Comparison of ENCODE assay signal across 8 cellular contexts in the genomic region with DNA sequence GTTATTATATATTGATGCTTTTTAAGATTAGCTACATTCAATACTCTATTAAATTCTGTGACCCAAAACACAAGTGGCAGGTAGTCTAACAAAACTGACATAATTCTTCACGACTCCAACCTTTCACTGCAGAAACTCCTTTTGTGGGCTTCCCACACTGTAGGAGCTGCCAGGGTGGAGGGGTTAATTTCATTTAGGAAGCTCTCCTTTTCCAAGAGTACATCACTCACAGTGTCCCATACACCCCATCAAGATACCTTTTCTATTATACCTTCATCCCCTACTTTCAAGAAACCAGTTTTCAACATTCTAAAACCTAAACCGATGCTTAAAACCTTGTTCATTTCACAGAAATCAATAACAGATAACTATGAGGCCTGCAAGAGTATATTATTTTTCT. TPM values are rescaled to one million over a fixed set of nuclear protein-coding genes. Genes with fewer than 3 reads are reported as not detected.
DNase-seq lines count a peak whose midpoint lies in the region; ATAC-seq and TF ChIP-seq lines count a peak whose summit lies in the region.

No MANE protein-coding gene starts in this region.

- CTCF ChIA-PET in HEK293 (lab: Yijun Ruan, JAX): no interaction called here

- intact Hi-C loops in lower leg skin (cut with DNase I; ENCODE audit: low total_unique reads) (no loop called here), aorta (cut with DNase I) (loop anchor here in 1 of 2 donors (5.0 kb wide), 1 partner anchor 41 kb away; no protein-coding TSS in a partner anchor)

- in situ Hi-C loops in astrocyte of the spinal cord (cut with HindIII; ENCODE audit: low sequenced_read_pairs): no loop called here

- H3K4me3 ChIP-seq in BE2C (ENCODE audit: low read depth, low read length) (peak overlapping the region; percentile 71), HEK293 (ENCODE audit: low read depth, low read length) (peak overlapping the region; percentile 97), astrocyte of the spinal cord (ENCODE audit: low read depth, low read length) (peak overlapping the region; percentile 57), lower leg skin (ENCODE audit: low read depth, poor library complexity, severe bottlenecking) (peak overlapping the region; percentile 93), aorta (ENCODE audit: low read length in 2 of 2) (peak overlapping the region; percentile 68)

- WGBS in lower leg skin, 2 donors: 4 to 6% methylated on average over 2 of the region's 2 CpGs
- WGBS in aorta, 2 donors: 2 to 3% methylated on average over 2 of the region's 2 CpGs

- TF ChIP-seq CTCF in BE2C (IDR thresholded peaks at IDR 0.05; ENCODE audit: low read depth, low read length) (no peak), HEK293 (tag by site-specific recombination; IDR thresholded peaks at IDR 0.05) (no peak), astrocyte of the spinal cord (IDR thresholded peaks at IDR 0.05; ENCODE audit: low read depth, low read length) (no peak), lower leg skin (IDR thresholded peaks at IDR 0.05) (no peak)

- H3K36me3 ChIP-seq in BE2C: peaks cover 13% of the 10 kb centered on the region
- H3K36me3 ChIP-seq in HEK293 (ENCODE audit: control insufficient read depth in 2 of 2, insufficient read depth in 1 of 2, low read length in 2 of 2): peaks cover 5 to 19% of the 10 kb centered on the region in 2 experiments; a peak in 2 of 3 replicates
- no peaks in the 10 kb centered on the region for H3K36me3 ChIP-seq in aorta (ENCODE audit: control insufficient read depth in 1 of 2, insufficient read depth in 2 of 2, low read length in 1 of 2)

- no peak for DNase-seq in BE2C
- DNase-seq in astrocyte of the spinal cord (ENCODE audit: low read depth, low spot score): no peak
- DNase-seq in lower leg skin (ENCODE audit: low spot score in 2 of 2): no peak
- no peak for DNase-seq in aorta
- no peak for DNase-seq in Ammon's horn (ENCODE audit: low spot score)
- no peak for DNase-seq in SIG-M5 (lab: John Stamatoyannopoulos, UW)

- H3K27me3 ChIP-seq in BE2C (no peaks in the 10 kb centered on the region), aorta (ENCODE audit: control insufficient read depth in 1 of 2, insufficient read depth in 2 of 2, low read length in 1 of 2) (no peaks in the 10 kb centered on the region)

- no peak for TF ChIP-seq POLR2A in lower leg skin (IDR thresholded peaks at IDR 0.05)

- POLR2A ChIA-PET in HEK293 (lab: Yijun Ruan, JAX): no interaction called here

- H3K9me3 ChIP-seq in BE2C: peaks cover 3% of the 10 kb centered on the region; the same call in 1 of the 2 replicates
- H3K9me3 ChIP-seq in HEK293 (ENCODE audit: control insufficient read depth, insufficient read depth, low read depth, low read length): no peaks in the 10 kb centered on the region
- no peaks in the 10 kb centered on the region for H3K9me3 ChIP-seq in aorta (ENCODE audit: control insufficient read depth, low read length)

- H3K4me1 ChIP-seq in BE2C: no peaks in the 10 kb centered on the region; the same call in 1 of the 2 replicates
- H3K4me1 ChIP-seq in HEK293 (ENCODE audit: control insufficient read depth, insufficient read depth, low read length): peaks cover 6% of the 10 kb centered on the region; the same call in 1 of the 2 replicates
- peaks cover 0 to 3% of the 10 kb centered on the region in 2 donors for H3K4me1 ChIP-seq in aorta (ENCODE audit: control insufficient read depth in 1 of 2, insufficient read depth in 2 of 2, low read length in 2 of 2)

- ATAC-seq in aorta (ENCODE audit: low FRiP score) (no peak), HG02610 (IDR thresholded peaks at IDR 0.05; ENCODE audit: unreplicated experiment) (no peak)

- H3K27ac ChIP-seq in HEK293 (ENCODE audit: extremely low read depth, low read depth, low read length) (peak overlapping the region; percentile 87; the same call in 1 of the 2 replicates), aorta (ENCODE audit: low read depth in 1 of 2, low read length in 2 of 2) (peak overlapping the region in 1 of 2 donors; percentile 16)

TF ChIP-seq in HEK293, 187 proteins besides CTCF, POLR2A, EP300 and RAD21:
- TF ChIP-seq ZNF670 (tag by site-specific recombination; IDR thresholded peaks at IDR 0.05; ENCODE audit: low read depth) (no peak), ZNF48 (tag by site-specific recombination; IDR thresholded peaks at IDR 0.05) (no peak), ZNF621 (tag by site-specific recombination; IDR thresholded peaks at IDR 0.05) (no peak), ZBTB26 (tag by site-specific recombination; optimal IDR thresholded peaks at IDR 0.05) (no peak), ZNF37A (tag by site-specific recombination; IDR thresholded peaks at IDR 0.05) (no peak), ZNF140 (tag by site-specific recombination; IDR thresholded peaks at IDR 0.05) (no peak), ZNF341 (tag by site-specific recombination; IDR thresholded peaks at IDR 0.05; ENCODE audit: low read depth) (no peak), ZNF768 (tag by site-specific recombination; IDR thresholded peaks at IDR 0.05) (no peak), ZNF660 (tag by site-specific recombination; IDR thresholded peaks at IDR 0.05) (no peak), ZNF18 (tag by site-specific recombination; IDR thresholded peaks at IDR 0.05) (no peak), IKZF3 (tag by site-specific recombination; IDR thresholded peaks at IDR 0.05) (no peak), ZNF426 (tag by site-specific recombination; IDR thresholded peaks at IDR 0.05) (no peak), ZNF549 (tag by site-specific recombination; IDR thresholded peaks at IDR 0.05) (no peak), ZNF239 (tag by site-specific recombination; IDR thresholded peaks at IDR 0.05) (no peak), ZNF76 (tag by site-specific recombination; IDR thresholded peaks at IDR 0.05; ENCODE audit: borderline replicate concordance, low read depth) (no peak), ZNF513 (tag by site-specific recombination; IDR thresholded peaks at IDR 0.05) (no peak), ATF2 (tag by site-specific recombination; IDR thresholded peaks at IDR 0.05; ENCODE audit: low read depth) (no peak)
- TF ChIP-seq, protein P1, sequence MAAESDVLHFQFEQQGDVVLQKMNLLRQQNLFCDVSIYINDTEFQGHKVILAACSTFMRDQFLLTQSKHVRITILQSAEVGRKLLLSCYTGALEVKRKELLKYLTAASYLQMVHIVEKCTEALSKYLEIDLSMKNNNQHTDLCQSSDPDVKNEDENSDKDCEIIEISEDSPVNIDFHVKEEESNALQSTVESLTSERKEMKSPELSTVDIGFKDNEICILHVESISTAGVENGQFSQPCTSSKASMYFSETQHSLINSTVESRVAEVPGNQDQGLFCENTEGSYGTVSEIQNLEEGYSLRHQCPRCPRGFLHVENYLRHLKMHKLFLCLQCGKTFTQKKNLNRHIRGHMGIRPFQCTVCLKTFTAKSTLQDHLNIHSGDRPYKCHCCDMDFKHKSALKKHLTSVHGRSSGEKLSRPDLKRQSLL (tag by site-specific recombination; IDR thresholded peaks at IDR 0.05): no peak

RNA-seq across cellular contexts. Expression of gene THUMPD2, which starts 0.8 kb away (rescaled TPM):
- 18.2 TPM for polyA plus RNA-seq in BE2C (2012; ENCODE audit: insufficient read depth, insufficient read length, low read depth)
- total RNA-seq in lower leg skin (10 to 100 TPM; 11.1 to 18.0 (median 14.7) TPM), aorta (10 to 100 TPM; 14.8 to 19.7 TPM)
- polyA plus RNA-seq in aorta: 10 to 100 TPM; 17.8 to 18.9 TPM
